ENCODE assay signal across 10 cellular contexts in the genomic region with DNA sequence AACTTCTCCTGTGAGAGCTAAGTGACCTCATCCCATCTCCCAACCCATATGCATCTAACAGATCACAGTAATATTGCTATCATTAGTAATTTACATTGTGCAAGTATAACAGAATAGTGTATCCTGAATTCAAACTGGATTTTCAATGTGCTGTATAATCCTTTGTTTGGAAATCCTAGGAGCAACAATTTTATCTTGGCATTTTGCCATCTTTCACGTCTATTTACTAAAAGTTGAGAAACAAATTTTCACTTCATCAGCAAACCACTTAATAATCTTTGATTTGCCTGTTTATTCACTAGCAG. TPM values are rescaled to one million over a fixed set of nuclear protein-coding genes. Genes with fewer than 3 reads are reported as not detected.
DNase-seq lines count a peak whose midpoint lies in the region; ATAC-seq and TF ChIP-seq lines count a peak whose summit lies in the region.
"Had no signal": no experiment of that assay in that cellular context is flagged by ENCODE, and none has a peak within 500 bp of the region (broad histone marks: within the 10 kb centered on the region; RNA-seq: fewer than 3 reads in every experiment).

No MANE protein-coding gene starts in this region.

- peaks cover 42% of the 10 kb centered on the region for H3K4me1 Mint-ChIP-seq in activated naive CD8-positive, alpha-beta T cell treated with anti-CD3 and anti-CD28 coated beads, Interleukin-2, amount 10 ng/mL, durations not matched to agents 7 days and 5 days

- H3K36me3 Mint-ChIP-seq in activated naive CD8-positive, alpha-beta T cell treated with anti-CD3 and anti-CD28 coated beads, Interleukin-2, amount 10 ng/mL, durations not matched to agents 7 days and 5 days = peaks cover 11% of the 10 kb centered on the region

- no peaks in the 10 kb centered on the region; the same call in 1 of the 2 replicates for H3K9me3 ChIP-seq in AG04450 (ENCODE audit: control insufficient read depth, insufficient read depth, low read length)

- peak overlapping the region; percentile 23; the same call in 1 of the 2 replicates for H3K4me3 ChIP-seq in AG04450 (ENCODE audit: low read depth, low read length)

- POLR2A ChIA-PET in AG04450 (lab: Yijun Ruan, JAX) = interaction anchor here (0.6 to 1.8 kb wide), 2 partner anchors 152 to 233 kb away, joined by 3 to 8 read pairs; a partner anchor contains a TSS
- POLR2A ChIA-PET in activated naive CD8-positive, alpha-beta T cell treated with anti-CD3 and anti-CD28 coated beads, Interleukin-2, amount 10 ng/mL, durations not matched to agents 7 days and 5 days (lab: Charles Lee) = interaction anchor here (1.3 to 1.5 kb wide), 2 partner anchors 68 to 152 kb away, joined by 4 to 13 read pairs; a partner anchor contains a TSS

- H3K27me3 ChIP-seq in AG04450 (ENCODE audit: control insufficient read depth, insufficient read depth, low read length) = no peaks in the 10 kb centered on the region

- TF ChIP-seq CTCF in AG04450 (IDR thresholded peaks at IDR 0.05; ENCODE audit: low read depth, low read length) = no peak

- CTCF ChIA-PET in AG04450 (lab: Charles Lee) = interaction anchor here (1.7 kb wide), 1 partner anchor 17 kb away, joined by 9 read pairs; no protein-coding TSS in a partner anchor

- no peak overlapping the region for H3K27ac Mint-ChIP-seq in activated naive CD8-positive, alpha-beta T cell treated with anti-CD3 and anti-CD28 coated beads, Interleukin-2, amount 10 ng/mL, durations not matched to agents 7 days and 5 days

- no peak overlapping the region for H3K27ac ChIP-seq in AG04450 (ENCODE audit: low read depth, low read length)

- no peaks in the 10 kb centered on the region for H3K27me3 Mint-ChIP-seq in activated naive CD8-positive, alpha-beta T cell treated with anti-CD3 and anti-CD28 coated beads, Interleukin-2, amount 10 ng/mL, durations not matched to agents 7 days and 5 days

- peak overlapping the region; percentile 19 for H3K4me3 Mint-ChIP-seq in activated naive CD8-positive, alpha-beta T cell treated with anti-CD3 and anti-CD28 coated beads, Interleukin-2, amount 10 ng/mL, durations not matched to agents 7 days and 5 days

- no peak for ATAC-seq in activated naive CD8-positive, alpha-beta T cell treated with anti-CD3 and anti-CD28 coated beads, Interleukin-2, amount 10 ng/mL, durations not matched to agents 7 days and 5 days (ENCODE audit: low read depth)
- ATAC-seq in GM18907 (IDR thresholded peaks at IDR 0.05; ENCODE audit: unreplicated experiment) (no peak), HG03159 (IDR thresholded peaks at IDR 0.05; ENCODE audit: unreplicated experiment) (no peak)

- no peaks in the 10 kb centered on the region for H3K9me3 Mint-ChIP-seq in activated naive CD8-positive, alpha-beta T cell treated with anti-CD3 and anti-CD28 coated beads, Interleukin-2, amount 10 ng/mL, durations not matched to agents 7 days and 5 days

- DNase-seq in AG04450 (ENCODE audit: low read depth, low spot score) (no peak), H4 (ENCODE audit: low spot score) (peak; percentile 14), lung microvascular endothelial cell (ENCODE audit: low read depth in 2 of 2) (peak; percentile 21 to 48), cortex of kidney (lab: John Stamatoyannopoulos, UW) (no peak), NCI-H2107 (lab: John Stamatoyannopoulos, UW) (no peak)
- DNase-seq in activated naive CD8-positive, alpha-beta T cell treated with anti-CD3 and anti-CD28 coated beads, Interleukin-2, amount 10 ng/mL, durations not matched to agents 7 days and 5 days = no peak
- DNase-seq: amniotic stem cell; stimulated activated CD4-positive, alpha-beta T cell treated with anti-CD3 and anti-CD28 coated beads, Interleukin-4, amount 100 ng/mL, for 4 hours had no signal

RNA-seq across cellular contexts. Expression of a gene that starts 3.8 kb away (rescaled TPM):
- polyA plus RNA-seq in AG04450 (2011; rRNA removed) = 55.0 and 78.5 TPM in 2 replicates
- 31.0 and 46.1 TPM in 2 replicates for polyA minus RNA-seq in AG04450 (2011; rRNA and poly(A)+ RNA removed)
- total RNA-seq in H4 (2014; rRNA removed; shearing (Covaris generic)) = 32.9 and 42.3 TPM in 2 replicates
- total RNA-seq in activated naive CD8-positive, alpha-beta T cell treated with anti-CD3 and anti-CD28 coated beads, Interleukin-2, amount 10 ng/mL, durations not matched to agents 7 days and 5 days = 10 to 100 TPM; 50.5 to 63.0 TPM
- 32.0 and 35.3 TPM in 2 replicates for total RNA-seq in lung microvascular endothelial cell

Comparison
In these comparisons a context has a peak if more than half of its experiments do, and no peak if none do; other contexts are left out.
1. DNase-seq: peak in H4 (single experiment) and lung microvascular endothelial cell (2 of 2); none in AG04450 (single experiment), activated naive CD8-positive, alpha-beta T cell treated with anti-CD3 and anti-CD28 coated beads, Interleukin-2, amount 10 ng/mL, durations not matched to agents 7 days and 5 days (single experiment), cortex of kidney (single experiment) and NCI-H2107 (single experiment).